In the genomic region with DNA sequence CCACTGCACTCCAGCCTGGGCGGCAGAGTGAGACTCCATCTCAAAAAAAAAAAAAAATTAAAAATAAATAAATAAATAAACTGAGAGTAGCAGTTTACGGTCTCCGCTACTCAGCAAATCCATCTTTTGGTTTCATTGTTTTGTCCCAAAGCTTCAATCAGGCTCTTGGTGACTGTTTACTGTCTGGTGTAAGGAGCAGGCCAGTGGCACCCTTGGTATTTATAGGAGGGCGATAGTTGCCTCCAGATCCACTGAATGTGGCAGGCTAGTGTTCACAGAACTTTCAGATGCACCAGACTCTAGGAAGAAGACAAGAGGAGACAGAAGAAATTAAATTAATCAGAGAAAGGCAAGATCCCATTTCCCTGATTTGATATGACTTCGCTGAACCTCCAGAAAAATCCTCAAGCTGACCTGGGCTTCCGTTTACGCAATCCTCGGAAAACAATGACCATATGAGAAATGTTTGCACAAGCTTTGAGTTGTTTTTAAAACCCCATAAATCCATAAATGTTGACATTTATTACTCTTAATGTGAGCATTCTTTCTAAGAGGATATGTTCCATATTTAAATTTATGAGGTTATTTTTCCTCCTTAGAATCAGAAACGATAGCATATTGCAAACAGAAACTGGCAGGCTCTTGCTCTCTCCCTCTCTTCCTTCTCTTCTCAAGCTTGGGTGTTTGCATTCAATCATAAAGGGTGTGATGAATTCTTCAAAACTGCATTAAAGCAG, we compare ENCODE assay signal across 1 cellular context.
TF ChIP-seq lines count a peak whose summit lies in the region.

No MANE protein-coding gene starts in this region.

TF ChIP-seq in WTC11, 78 proteins besides CTCF, POLR2A, EP300 and RAD21:
- TF ChIP-seq ATF1 (CRISPR knock-in tag; IDR thresholded peaks at IDR 0.05) (no peak), GABPB1 (CRISPR knock-in tag; IDR thresholded peaks at IDR 0.05) (no peak), ZNF416 (CRISPR knock-in tag; IDR thresholded peaks at IDR 0.05) (no peak), ZNF281 (CRISPR knock-in tag; IDR thresholded peaks at IDR 0.05) (no peak), ZNF671 (CRISPR knock-in tag; IDR thresholded peaks at IDR 0.05) (no peak), ZNF317 (CRISPR knock-in tag; IDR thresholded peaks at IDR 0.05; ENCODE audit: borderline replicate concordance, low read depth) (no peak), ATF6 (CRISPR knock-in tag; IDR thresholded peaks at IDR 0.05) (no peak), FOXJ3 (CRISPR knock-in tag; IDR thresholded peaks at IDR 0.05; ENCODE audit: borderline replicate concordance) (no peak), NR2C2 (CRISPR knock-in tag; IDR thresholded peaks at IDR 0.05) (no peak), AFF4 (CRISPR knock-in tag; IDR thresholded peaks at IDR 0.05; ENCODE audit: borderline replicate concordance) (no peak), ZBTB43 (CRISPR knock-in tag; IDR thresholded peaks at IDR 0.05) (no peak), OVOL2 (CRISPR knock-in tag; IDR thresholded peaks at IDR 0.05; ENCODE audit: borderline replicate concordance) (no peak), TCF7 (CRISPR knock-in tag; IDR thresholded peaks at IDR 0.05; ENCODE audit: low read depth) (no peak), TEAD4 (CRISPR knock-in tag; IDR thresholded peaks at IDR 0.05) (no peak), JUN (CRISPR knock-in tag; IDR thresholded peaks at IDR 0.05) (no peak), NFE2L1 (CRISPR knock-in tag; IDR thresholded peaks at IDR 0.05) (no peak)
- TF ChIP-seq, protein P1, sequence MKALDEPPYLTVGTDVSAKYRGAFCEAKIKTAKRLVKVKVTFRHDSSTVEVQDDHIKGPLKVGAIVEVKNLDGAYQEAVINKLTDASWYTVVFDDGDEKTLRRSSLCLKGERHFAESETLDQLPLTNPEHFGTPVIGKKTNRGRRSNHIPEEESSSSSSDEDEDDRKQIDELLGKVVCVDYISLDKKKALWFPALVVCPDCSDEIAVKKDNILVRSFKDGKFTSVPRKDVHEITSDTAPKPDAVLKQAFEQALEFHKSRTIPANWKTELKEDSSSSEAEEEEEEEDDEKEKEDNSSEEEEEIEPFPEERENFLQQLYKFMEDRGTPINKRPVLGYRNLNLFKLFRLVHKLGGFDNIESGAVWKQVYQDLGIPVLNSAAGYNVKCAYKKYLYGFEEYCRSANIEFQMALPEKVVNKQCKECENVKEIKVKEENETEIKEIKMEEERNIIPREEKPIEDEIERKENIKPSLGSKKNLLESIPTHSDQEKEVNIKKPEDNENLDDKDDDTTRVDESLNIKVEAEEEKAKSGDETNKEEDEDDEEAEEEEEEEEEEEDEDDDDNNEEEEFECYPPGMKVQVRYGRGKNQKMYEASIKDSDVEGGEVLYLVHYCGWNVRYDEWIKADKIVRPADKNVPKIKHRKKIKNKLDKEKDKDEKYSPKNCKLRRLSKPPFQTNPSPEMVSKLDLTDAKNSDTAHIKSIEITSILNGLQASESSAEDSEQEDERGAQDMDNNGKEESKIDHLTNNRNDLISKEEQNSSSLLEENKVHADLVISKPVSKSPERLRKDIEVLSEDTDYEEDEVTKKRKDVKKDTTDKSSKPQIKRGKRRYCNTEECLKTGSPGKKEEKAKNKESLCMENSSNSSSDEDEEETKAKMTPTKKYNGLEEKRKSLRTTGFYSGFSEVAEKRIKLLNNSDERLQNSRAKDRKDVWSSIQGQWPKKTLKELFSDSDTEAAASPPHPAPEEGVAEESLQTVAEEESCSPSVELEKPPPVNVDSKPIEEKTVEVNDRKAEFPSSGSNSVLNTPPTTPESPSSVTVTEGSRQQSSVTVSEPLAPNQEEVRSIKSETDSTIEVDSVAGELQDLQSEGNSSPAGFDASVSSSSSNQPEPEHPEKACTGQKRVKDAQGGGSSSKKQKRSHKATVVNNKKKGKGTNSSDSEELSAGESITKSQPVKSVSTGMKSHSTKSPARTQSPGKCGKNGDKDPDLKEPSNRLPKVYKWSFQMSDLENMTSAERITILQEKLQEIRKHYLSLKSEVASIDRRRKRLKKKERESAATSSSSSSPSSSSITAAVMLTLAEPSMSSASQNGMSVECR (CRISPR knock-in tag; IDR thresholded peaks at IDR 0.05; ENCODE audit: borderline replicate concordance) = no peak
- TF ChIP-seq, protein P2, sequence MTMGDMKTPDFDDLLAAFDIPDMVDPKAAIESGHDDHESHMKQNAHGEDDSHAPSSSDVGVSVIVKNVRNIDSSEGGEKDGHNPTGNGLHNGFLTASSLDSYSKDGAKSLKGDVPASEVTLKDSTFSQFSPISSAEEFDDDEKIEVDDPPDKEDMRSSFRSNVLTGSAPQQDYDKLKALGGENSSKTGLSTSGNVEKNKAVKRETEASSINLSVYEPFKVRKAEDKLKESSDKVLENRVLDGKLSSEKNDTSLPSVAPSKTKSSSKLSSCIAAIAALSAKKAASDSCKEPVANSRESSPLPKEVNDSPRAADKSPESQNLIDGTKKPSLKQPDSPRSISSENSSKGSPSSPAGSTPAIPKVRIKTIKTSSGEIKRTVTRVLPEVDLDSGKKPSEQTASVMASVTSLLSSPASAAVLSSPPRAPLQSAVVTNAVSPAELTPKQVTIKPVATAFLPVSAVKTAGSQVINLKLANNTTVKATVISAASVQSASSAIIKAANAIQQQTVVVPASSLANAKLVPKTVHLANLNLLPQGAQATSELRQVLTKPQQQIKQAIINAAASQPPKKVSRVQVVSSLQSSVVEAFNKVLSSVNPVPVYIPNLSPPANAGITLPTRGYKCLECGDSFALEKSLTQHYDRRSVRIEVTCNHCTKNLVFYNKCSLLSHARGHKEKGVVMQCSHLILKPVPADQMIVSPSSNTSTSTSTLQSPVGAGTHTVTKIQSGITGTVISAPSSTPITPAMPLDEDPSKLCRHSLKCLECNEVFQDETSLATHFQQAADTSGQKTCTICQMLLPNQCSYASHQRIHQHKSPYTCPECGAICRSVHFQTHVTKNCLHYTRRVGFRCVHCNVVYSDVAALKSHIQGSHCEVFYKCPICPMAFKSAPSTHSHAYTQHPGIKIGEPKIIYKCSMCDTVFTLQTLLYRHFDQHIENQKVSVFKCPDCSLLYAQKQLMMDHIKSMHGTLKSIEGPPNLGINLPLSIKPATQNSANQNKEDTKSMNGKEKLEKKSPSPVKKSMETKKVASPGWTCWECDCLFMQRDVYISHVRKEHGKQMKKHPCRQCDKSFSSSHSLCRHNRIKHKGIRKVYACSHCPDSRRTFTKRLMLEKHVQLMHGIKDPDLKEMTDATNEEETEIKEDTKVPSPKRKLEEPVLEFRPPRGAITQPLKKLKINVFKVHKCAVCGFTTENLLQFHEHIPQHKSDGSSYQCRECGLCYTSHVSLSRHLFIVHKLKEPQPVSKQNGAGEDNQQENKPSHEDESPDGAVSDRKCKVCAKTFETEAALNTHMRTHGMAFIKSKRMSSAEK (CRISPR knock-in tag; IDR thresholded peaks at IDR 0.05; ENCODE audit: borderline replicate concordance) = no peak
- TF ChIP-seq, protein P3, sequence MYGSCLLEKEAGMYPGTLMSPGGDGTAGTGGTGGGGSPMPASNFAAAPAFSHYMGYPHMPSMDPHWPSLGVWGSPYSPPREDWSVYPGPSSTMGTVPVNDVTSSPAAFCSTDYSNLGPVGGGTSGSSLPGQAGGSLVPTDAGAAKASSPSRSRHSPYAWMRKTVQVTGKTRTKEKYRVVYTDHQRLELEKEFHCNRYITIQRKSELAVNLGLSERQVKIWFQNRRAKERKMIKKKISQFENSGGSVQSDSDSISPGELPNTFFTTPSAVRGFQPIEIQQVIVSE (CRISPR knock-in tag; IDR thresholded peaks at IDR 0.05; ENCODE audit: borderline replicate concordance) = no peak
- TF ChIP-seq, protein P4, sequence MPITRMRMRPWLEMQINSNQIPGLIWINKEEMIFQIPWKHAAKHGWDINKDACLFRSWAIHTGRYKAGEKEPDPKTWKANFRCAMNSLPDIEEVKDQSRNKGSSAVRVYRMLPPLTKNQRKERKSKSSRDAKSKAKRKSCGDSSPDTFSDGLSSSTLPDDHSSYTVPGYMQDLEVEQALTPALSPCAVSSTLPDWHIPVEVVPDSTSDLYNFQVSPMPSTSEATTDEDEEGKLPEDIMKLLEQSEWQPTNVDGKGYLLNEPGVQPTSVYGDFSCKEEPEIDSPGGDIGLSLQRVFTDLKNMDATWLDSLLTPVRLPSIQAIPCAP (CRISPR knock-in tag; IDR thresholded peaks at IDR 0.05) = no peak
